Comparison of ENCODE assay signal across 8 cellular contexts in the genomic region with DNA sequence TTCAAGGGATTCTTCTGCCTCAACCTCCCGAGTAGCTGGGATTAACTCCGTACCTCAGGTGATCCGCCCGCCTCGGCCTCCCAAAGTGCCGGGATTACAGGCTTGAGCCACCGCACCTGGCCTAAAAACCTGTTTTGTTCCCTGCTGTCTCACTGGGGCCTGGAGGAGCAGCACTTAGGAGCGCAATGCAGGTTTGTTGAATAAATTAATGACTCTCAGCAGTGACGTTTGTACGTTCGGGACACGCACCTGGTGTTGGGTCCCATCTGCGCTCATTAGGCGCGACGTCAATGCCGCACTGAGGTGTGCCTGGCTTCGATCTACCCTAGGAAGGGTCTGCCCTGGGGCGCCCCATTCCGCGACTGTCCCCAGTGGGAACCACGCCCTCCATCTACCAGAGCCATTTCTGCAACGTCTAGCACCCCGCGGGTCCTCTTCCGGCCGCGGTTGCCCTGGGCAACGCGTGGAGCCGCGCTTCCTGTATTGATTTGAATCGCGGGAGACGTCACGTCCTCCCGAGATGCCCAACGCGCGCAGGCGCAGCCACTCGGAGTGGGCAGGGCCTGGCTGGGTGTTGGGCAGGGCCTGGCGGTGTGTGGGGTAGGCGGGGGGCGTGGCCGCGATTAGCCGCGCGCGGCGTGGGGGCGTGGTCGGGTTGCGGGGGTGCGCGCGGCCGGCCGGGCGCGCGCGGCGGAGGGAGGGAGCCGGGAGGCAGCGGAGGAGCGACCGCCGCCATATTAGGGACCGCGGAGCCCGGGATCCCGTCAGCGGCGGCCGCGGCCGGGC. TPM values are rescaled to one million over a fixed set of nuclear protein-coding genes. Genes with fewer than 3 reads are reported as not detected.
DNase-seq lines count a peak whose midpoint lies in the region; ATAC-seq, FAIRE-seq and TF ChIP-seq lines count a peak whose summit lies in the region.

A gene (plus strand): TSS at position 714 of the 786 bp plus-strand sequence. CDS start 16,679 bp downstream, outside the sequence.

- H3K4me1 ChIP-seq in OCI-LY7 (ENCODE audit: insufficient read depth, low read length, poor library complexity, severe bottlenecking) (peaks cover 25% of the 10 kb centered on the region), mucosa of descending colon (ENCODE audit: low read depth) (peaks cover 19% of the 10 kb centered on the region)

- intact Hi-C loops in OCI-LY7 (cut with micrococcal nuclease; ENCODE audit: unreplicated experiment) (loop anchor here (1.0 to 5.0 kb wide), 3 partner anchors 25 to 121 kb away; a partner anchor contains a TSS), mucosa of descending colon (cut with DNase I, micrococcal nuclease) (no loop called here)

- CTCF ChIA-PET in OCI-LY7 (lab: Charles Lee; ENCODE audit: unreplicated experiment), result no interaction called here

- peaks cover 24% of the 10 kb centered on the region; the same call in 1 of the 2 replicates for H3K36me3 ChIP-seq in OCI-LY7 (ENCODE audit: insufficient read depth, low read length)
- H3K36me3 ChIP-seq in mucosa of descending colon (ENCODE audit: low read depth), result no peaks in the 10 kb centered on the region

- H4K20me1 ChIP-seq in OCI-LY7 (ENCODE audit: insufficient read depth, low read length), result 0 out of 2 replicates have a peak, but pooled peaks cover 3% of the 10 kb centered on the region

- BruUV-seq in OCI-LY7 (replicated peaks; lab: Mats Ljungman, UMichigan), result TSS peak; percentile 86

- ATAC-seq in GM21526 (IDR thresholded peaks at IDR 0.05; ENCODE audit: low FRiP score, unreplicated experiment), result peak; percentile 80
- ATAC-seq in mucosa of descending colon, result peak; percentile 97

- POLR2A ChIA-PET in OCI-LY7 (lab: Charles Lee), result interaction anchor here (0.7 kb wide), 1 partner anchor 192 kb away, joined by 3 read pairs; no protein-coding TSS in a partner anchor

- H3K4me3 ChIP-seq in OCI-LY7 (ENCODE audit: low read depth, low read length, poor library complexity, severe bottlenecking) (peak within 1 kb of the TSS; percentile 100), epithelial cell of esophagus (ENCODE audit: low read length) (peak within 1 kb of the TSS; percentile 80), mucosa of descending colon (peak within 1 kb of the TSS; percentile 95)

- H3K79me2 ChIP-seq in OCI-LY7 (ENCODE audit: insufficient read depth, low read depth, low read length), result peaks cover 31% of the 10 kb centered on the region

- H3K27ac ChIP-seq in OCI-LY7 (ENCODE audit: low read depth, low read length, poor library complexity, severe bottlenecking), result peak within 1 kb of the TSS; percentile 79

- DNase-seq in D721Med (ENCODE audit: insufficient read length, low spot score) (peak; percentile 99), HuH-7.5 (ENCODE audit: low spot score) (peak; percentile 99), OCI-LY7 (ENCODE audit: low spot score) (peak; percentile 99), activated T-cell treated with anti-CD3 and anti-CD28 coated beads for 24 hours (ENCODE audit: low read depth) (peak; percentile 99), epithelial cell of esophagus (ENCODE audit: low read depth) (peak; percentile 99), mucosa of descending colon (peak; percentile 99 to 100 (median 100))
- peak; percentile 99 for DNase-seq in stimulated activated CD8-positive, alpha-beta memory T cell treated with anti-CD3 and anti-CD28 coated beads, Interleukin-4, amount 100 ng/mL, for 24 hours (ENCODE audit: low read depth)

- no peak for TF ChIP-seq CTCF in D721Med (IDR thresholded peaks at IDR 0.05; ENCODE audit: insufficient read depth, missing control alignments)
- TF ChIP-seq CTCF in OCI-LY7 (conservative IDR thresholded peaks at IDR 0.05; ENCODE audit: low read length), result no peak
- TF ChIP-seq CTCF in epithelial cell of esophagus (IDR thresholded peaks at IDR 0.05; ENCODE audit: insufficient read depth, low read depth, low read length, missing control alignments), result no peak
- no peak for TF ChIP-seq CTCF in mucosa of descending colon (IDR thresholded peaks at IDR 0.05)

- no peak for FAIRE-seq in D721Med (lab: Jason Lieb, UNC)

- no peaks in the 10 kb centered on the region for H3K9me2 ChIP-seq in OCI-LY7 (ENCODE audit: insufficient read depth, low read length)

- peak within 1 kb of the TSS; percentile 69 for H2AFZ ChIP-seq in OCI-LY7 (ENCODE audit: low read length)

- H3K4me2 ChIP-seq in OCI-LY7 (ENCODE audit: low read length), result peak within 1 kb of the TSS; percentile 91

- H3K9me3 ChIP-seq in OCI-LY7 (ENCODE audit: low read length), result no peaks in the 10 kb centered on the region
- H3K9me3 ChIP-seq in mucosa of descending colon, result no peaks in the 10 kb centered on the region

RNA-seq across cellular contexts. Expression of the gene that starts here (rescaled TPM):
- total RNA-seq in OCI-LY7 (2014; rRNA removed; shearing (Covaris generic)), result 39.8 and 61.2 TPM in 2 replicates
- total RNA-seq in OCI-LY7 (2022) (65.3 and 67.9 TPM in 2 replicates), mucosa of descending colon (10 to 100 TPM; 35.9 to 59.6 (median 46.4) TPM)

Comparison
In these comparisons a context has a peak if more than half of its experiments do, and no peak if none do; other contexts are left out.
1. Peak in every context shown above with its lines: DNase-seq, ATAC-seq, H3K4me3 ChIP-seq and H3K27ac ChIP-seq.